12 cellular contexts compared by ENCODE assay signal in genomic region chr11:9567401-9567800, GRCh38. TPM values are rescaled to one million over a fixed set of nuclear protein-coding genes. Genes with fewer than 3 reads are reported as not detected.
A peak's percentile ranks its signal among the peaks of the same experiment; 100 is the strongest.
DNase-seq lines count a peak whose midpoint lies in the region; ATAC-seq and TF ChIP-seq lines count a peak whose summit lies in the region.
"Had no signal": no experiment of that assay in that cellular context is flagged by ENCODE, and none has a peak within 500 bp of the region (broad histone marks: within the 10 kb centered on the region; RNA-seq: fewer than 3 reads in every experiment).

No MANE protein-coding gene starts in this region.

- no peaks in the 10 kb centered on the region for H3K36me3 ChIP-seq in heart right ventricle
- H3K36me3 ChIP-seq in esophagus muscularis mucosa = no peaks in the 10 kb centered on the region
- H3K36me3 ChIP-seq in H7 (replicated peaks; ENCODE audit: control insufficient read depth, insufficient read depth, low read length) = no peaks in the 10 kb centered on the region

- H3K27me3 ChIP-seq in heart right ventricle (no peaks in the 10 kb centered on the region), esophagus muscularis mucosa (no peaks in the 10 kb centered on the region), H7 (ENCODE audit: control insufficient read depth, insufficient read depth, low read length) (no peaks in the 10 kb centered on the region)

- peaks cover under 1% of the 10 kb centered on the region for H3K9me3 Mint-ChIP-seq in nephron

- WGBS in heart right ventricle, 2 donors = 95 to 96% methylated on average over 5 of the region's 5 CpGs
- WGBS in esophagus muscularis mucosa = 91% methylated on average over 5 of the region's 5 CpGs

- TF ChIP-seq CTCF in heart right ventricle (IDR thresholded peaks at IDR 0.05) (no peak), esophagus muscularis mucosa (IDR thresholded peaks at IDR 0.05) (no peak), nephron (IDR thresholded peaks at IDR 0.05; ENCODE audit: unreplicated experiment in 3 of 3) (no peak)

- DNase-seq in heart right ventricle (no peak), cardiac septum (ENCODE audit: low spot score) (no peak), esophagus muscularis mucosa (ENCODE audit: extremely low spot score) (no peak), NCI-H446 (lab: John Stamatoyannopoulos, UW) (no peak), KG1 (lab: John Stamatoyannopoulos, UW) (no peak), H7 (no peak), HPDE6-E6E7 (ENCODE audit: extremely low spot score) (no peak)
- DNase-seq: activated CD4-positive, alpha-beta T cell treated with anti-CD3 and anti-CD28 coated beads, Interleukin-2, amount 50 U/mL, for 1 hour; cerebellar nuclear complex; psoas muscle; T-helper 1 cell had no signal

- peaks cover 56% of the 10 kb centered on the region for H3K4me1 Mint-ChIP-seq in nephron

- H3K4me1 ChIP-seq in heart right ventricle = peaks cover 9 to 52% (median 39%) of the 10 kb centered on the region in 9 donors
- H3K4me1 ChIP-seq in esophagus muscularis mucosa = peaks cover 52 to 68% (median 56%) of the 10 kb centered on the region in 4 donors

- H3K4me3 ChIP-seq in heart right ventricle = no peak overlapping the region
- H3K4me3 ChIP-seq in esophagus muscularis mucosa = no peak overlapping the region
- no peak overlapping the region for H3K4me3 ChIP-seq in H7 (ENCODE audit: insufficient read depth, low read depth, low read length)
- H3K4me3 ChIP-seq: psoas muscle had no signal

- no peak for TF ChIP-seq POLR2A in esophagus muscularis mucosa (IDR thresholded peaks at IDR 0.05; ENCODE audit: low read depth)

- peak overlapping the region; percentile 82 to 98 (median 89) for H3K27ac Mint-ChIP-seq in nephron

- no peak for TF ChIP-seq EP300 in esophagus muscularis mucosa (IDR thresholded peaks at IDR 0.05)

- H3K36me3 Mint-ChIP-seq in nephron (ENCODE audit: low read depth) = peaks cover 1% of the 10 kb centered on the region

- peaks cover 4% of the 10 kb centered on the region for H3K27me3 Mint-ChIP-seq in nephron (ENCODE audit: low read depth)

- no peak for ATAC-seq in heart right ventricle
- ATAC-seq: psoas muscle had no signal

- intact Hi-C loops in heart right ventricle (cut with DNase I) (loop anchor here in 2 of 10 donors (5.0 kb wide), 2 partner anchors 45 to 105 kb away; partner anchors contain the start of gene ZNF143 (in 1 of the 2)), cardiac septum (cut with DNase I) (no loop called here), esophagus muscularis mucosa (cut with DNase I) (loop anchor here (5.0 kb wide), 1 partner anchor 35 kb away; no protein-coding TSS in a partner anchor)

- peak overlapping the region; percentile 77 to 94 (median 87) for H3K27ac ChIP-seq in heart right ventricle
- H3K27ac ChIP-seq in esophagus muscularis mucosa (replicated peaks in 1 of 4) = peak overlapping the region; percentile 90 to 97 (median 92)

- H3K4me3 Mint-ChIP-seq in nephron = no peak overlapping the region

- H3K9me3 ChIP-seq in heart right ventricle = no peaks in the 10 kb centered on the region
- no peaks in the 10 kb centered on the region for H3K9me3 ChIP-seq in esophagus muscularis mucosa
- H3K9me3 ChIP-seq: psoas muscle had no signal

RNA-seq across cellular contexts. Expression of gene WEE1, which starts 6.1 kb away (rescaled TPM):
- total RNA-seq in heart right ventricle (100 to 1,000 TPM in 2 of 10 donors, 10 to 100 TPM in 8; 22.9 to 114 (median 59.0) TPM), cardiac septum (95.1 TPM), esophagus muscularis mucosa (10 to 100 TPM; 34.5 to 55.6 (median 41.6) TPM)
- 10 to 100 TPM; 12.7 to 17.0 TPM for polyA plus RNA-seq in heart right ventricle
- 125 and 176 TPM in 2 replicates for total RNA-seq in H7 (2014; rRNA removed; shearing (Covaris generic))
